ENCODE assay signal across 16 cellular contexts in the genomic region with DNA sequence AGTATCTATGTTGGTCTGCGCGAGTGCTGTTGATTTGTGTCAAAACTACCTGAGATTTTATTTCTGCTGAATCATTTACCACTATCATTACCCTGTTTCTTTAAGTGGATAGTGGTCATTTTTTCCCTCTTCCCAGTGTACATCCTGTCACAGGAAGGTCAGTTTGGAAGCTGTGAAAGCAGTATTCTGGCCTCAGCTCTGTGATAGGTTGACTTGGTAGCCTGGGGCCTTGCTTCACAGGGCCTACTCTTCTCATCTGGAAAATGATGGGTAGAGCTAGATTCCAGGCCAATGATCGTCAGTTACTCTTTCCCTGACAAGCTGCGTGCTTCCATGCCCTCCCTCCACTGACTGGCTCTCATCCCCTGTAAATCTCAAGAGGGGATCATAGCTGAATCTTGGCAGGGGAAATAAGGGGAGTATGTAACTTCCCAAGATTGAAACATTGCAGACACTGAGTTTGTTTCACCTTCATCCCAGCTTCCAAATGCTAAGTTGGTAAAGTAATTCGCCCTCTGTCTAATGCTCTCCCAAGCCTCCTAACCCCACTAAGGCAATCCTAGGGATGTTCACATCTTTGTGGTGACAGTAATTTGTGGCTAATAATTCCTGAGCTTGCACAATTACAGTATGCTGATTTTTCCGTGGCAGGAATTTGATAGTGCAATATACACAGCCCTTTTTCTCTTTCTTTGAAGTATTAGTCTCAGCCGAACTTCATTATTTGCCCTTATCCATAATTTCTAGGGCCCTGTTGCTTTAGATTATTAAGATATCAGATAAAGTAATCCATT. TPM values are rescaled to one million over a fixed set of nuclear protein-coding genes. Genes with fewer than 3 reads are reported as not detected.
A peak's percentile ranks its signal among the peaks of the same experiment; 100 is the strongest.
DNase-seq lines count a peak whose midpoint lies in the region; ATAC-seq and TF ChIP-seq lines count a peak whose summit lies in the region.
"Had no signal": no experiment of that assay in that cellular context is flagged by ENCODE, and none has a peak within 500 bp of the region (broad histone marks: within the 10 kb centered on the region; RNA-seq: fewer than 3 reads in every experiment).

No MANE protein-coding gene starts in this region.

- POLR2A ChIA-PET in activated CD8-positive, alpha-beta T cell treated with anti-CD3 and anti-CD28 coated beads for 36 hours (lab: Charles Lee), result interaction anchor here (1.6 kb wide), 1 partner anchor 51 kb away, joined by 3 read pairs; no protein-coding TSS in a partner anchor
- POLR2A ChIA-PET in activated CD8-positive, alpha-beta T cell treated with anti-CD3 and anti-CD28 coated beads, Interleukin-2, amount 10 ng/mL, durations not matched to agents 7 days and 5 days (lab: Charles Lee), result interaction anchor here (0.5 kb wide), 1 partner anchor 51 kb away, joined by 3 read pairs; no protein-coding TSS in a partner anchor

- H3K27me3 ChIP-seq in adipocyte (replicated peaks; ENCODE audit: control insufficient read depth, insufficient read depth, low read length), result no peaks in the 10 kb centered on the region
- no peaks in the 10 kb centered on the region for H3K27me3 ChIP-seq in iPS-20b (ENCODE audit: insufficient read depth, low read length)
- no peaks in the 10 kb centered on the region for H3K27me3 ChIP-seq in sigmoid colon
- H3K27me3 ChIP-seq: MG63 had no signal

- H3K4me3 ChIP-seq in adipocyte (ENCODE audit: low read length) (no peak overlapping the region), iPS-20b (ENCODE audit: low read length) (no peak overlapping the region), sigmoid colon (no peak overlapping the region)
- H3K4me3 ChIP-seq: MG63 had no signal

- no peaks in the 10 kb centered on the region for H3K9me3 ChIP-seq in adipocyte (ENCODE audit: control insufficient read depth, low read length)
- no peaks in the 10 kb centered on the region for H3K9me3 ChIP-seq in iPS-20b (ENCODE audit: insufficient read depth, low read depth, low read length)
- no peaks in the 10 kb centered on the region for H3K9me3 ChIP-seq in sigmoid colon
- H3K9me3 ChIP-seq: MG63 had no signal

- peak overlapping the region; percentile 22 for H3K9ac ChIP-seq in adipocyte (ENCODE audit: low read length)
- H3K9ac ChIP-seq in iPS-20b (ENCODE audit: low read depth, low read length), result peak overlapping the region; percentile 14; the same call in 1 of the 2 replicates

- intact Hi-C loops in activated CD8-positive, alpha-beta T cell treated with anti-CD3 and anti-CD28 coated beads for 36 hours (cut with micrococcal nuclease), result no loop called here
- intact Hi-C loops in sigmoid colon (cut with DNase I), result no loop called here

- H3K27ac ChIP-seq in iPS-20b (ENCODE audit: low read length) (no peak overlapping the region), sigmoid colon (peak overlapping the region in 3 of 4 donors; percentile 23 to 47 (median 32))

- peaks cover 41% of the 10 kb centered on the region for H3K36me3 Mint-ChIP-seq in activated CD8-positive, alpha-beta T cell treated with anti-CD3 and anti-CD28 coated beads for 36 hours (ENCODE audit: low read depth)
- H3K36me3 Mint-ChIP-seq in activated CD8-positive, alpha-beta T cell treated with anti-CD3 and anti-CD28 coated beads, Interleukin-2, amount 10 ng/mL, durations not matched to agents 7 days and 5 days (ENCODE audit: low read depth), result peaks cover 42% of the 10 kb centered on the region
- H3K36me3 Mint-ChIP-seq in activated T-helper 17 cell treated with anti-CD3 and anti-CD28 coated beads, Interleukin-2, amount 50 U/mL, for 72 hours (ENCODE audit: low read depth), result peaks cover 90% of the 10 kb centered on the region

- ATAC-seq in activated CD8-positive, alpha-beta T cell treated with anti-CD3 and anti-CD28 coated beads for 36 hours, result no peak
- ATAC-seq in activated CD8-positive, alpha-beta T cell treated with anti-CD3 and anti-CD28 coated beads, Interleukin-2, amount 10 ng/mL, durations not matched to agents 7 days and 5 days, result no peak
- ATAC-seq in activated T-helper 17 cell treated with anti-CD3 and anti-CD28 coated beads, Interleukin-2, amount 50 U/mL, for 72 hours (replicated peaks), result no peak

- peaks cover 21% of the 10 kb centered on the region for H3K4me1 ChIP-seq in adipocyte (ENCODE audit: control insufficient read depth, insufficient read depth, low read length)
- peaks cover 22% of the 10 kb centered on the region; the same call in 1 of the 2 replicates for H3K4me1 ChIP-seq in iPS-20b (ENCODE audit: insufficient read depth, low read length)
- peaks cover 0 to 23% (median 11%) of the 10 kb centered on the region in 4 donors for H3K4me1 ChIP-seq in sigmoid colon

- DNase-seq in activated CD8-positive, alpha-beta T cell treated with anti-CD3 and anti-CD28 coated beads for 36 hours, result no peak
- DNase-seq in activated CD8-positive, alpha-beta T cell treated with anti-CD3 and anti-CD28 coated beads, Interleukin-2, amount 10 ng/mL, durations not matched to agents 7 days and 5 days, result no peak
- DNase-seq in adipocyte (ENCODE audit: low read depth) (no peak), sigmoid colon (no peak), SHP77 (lab: John Stamatoyannopoulos, UW) (no peak), DMS79 (lab: John Stamatoyannopoulos, UW) (no peak)
- DNase-seq: 8988T; activated CD4-positive, alpha-beta T cell treated with anti-CD3 and anti-CD28 coated beads for 48 hours; CD8-positive, alpha-beta memory T cell; effector CD4-positive, alpha-beta T cell; MG63; NCI-H748 treated with DMSO at 0.1 percent for 48 hours; stimulated activated CD4-positive, alpha-beta T cell treated with anti-CD3 and anti-CD28 coated beads, Interleukin-4, amount 100 ng/mL, for 1 hour; T-helper 9 cell had no signal

- no peak for TF ChIP-seq EP300 in sigmoid colon (IDR thresholded peaks at IDR 0.05)

- no peaks in the 10 kb centered on the region for H3K27me3 Mint-ChIP-seq in activated CD8-positive, alpha-beta T cell treated with anti-CD3 and anti-CD28 coated beads for 36 hours
- no peaks in the 10 kb centered on the region for H3K27me3 Mint-ChIP-seq in activated CD8-positive, alpha-beta T cell treated with anti-CD3 and anti-CD28 coated beads, Interleukin-2, amount 10 ng/mL, durations not matched to agents 7 days and 5 days (ENCODE audit: low read depth)
- no peaks in the 10 kb centered on the region for H3K27me3 Mint-ChIP-seq in activated T-helper 17 cell treated with anti-CD3 and anti-CD28 coated beads, Interleukin-2, amount 50 U/mL, for 72 hours
- H3K27me3 Mint-ChIP-seq: CD8-positive, alpha-beta memory T cell had no signal

- TF ChIP-seq CTCF in activated CD8-positive, alpha-beta T cell treated with anti-CD3 and anti-CD28 coated beads for 36 hours (IDR thresholded peaks at IDR 0.05), result no peak
- no peak for TF ChIP-seq CTCF in sigmoid colon (IDR thresholded peaks at IDR 0.05)

- peak overlapping the region; percentile 40 for H3K27ac Mint-ChIP-seq in activated CD8-positive, alpha-beta T cell treated with anti-CD3 and anti-CD28 coated beads for 36 hours
- H3K27ac Mint-ChIP-seq in activated CD8-positive, alpha-beta T cell treated with anti-CD3 and anti-CD28 coated beads, Interleukin-2, amount 10 ng/mL, durations not matched to agents 7 days and 5 days, result no peak overlapping the region
- H3K27ac Mint-ChIP-seq in activated T-helper 17 cell treated with anti-CD3 and anti-CD28 coated beads, Interleukin-2, amount 50 U/mL, for 72 hours, result no peak overlapping the region

- 91 to 96% methylated on average over 7 of the region's 7 CpGs for WGBS in sigmoid colon, 2 donors

- H3K9me3 Mint-ChIP-seq in activated CD8-positive, alpha-beta T cell treated with anti-CD3 and anti-CD28 coated beads for 36 hours, result no peaks in the 10 kb centered on the region
- H3K9me3 Mint-ChIP-seq in activated CD8-positive, alpha-beta T cell treated with anti-CD3 and anti-CD28 coated beads, Interleukin-2, amount 10 ng/mL, durations not matched to agents 7 days and 5 days (ENCODE audit: insufficient read depth), result no peaks in the 10 kb centered on the region
- no peaks in the 10 kb centered on the region for H3K9me3 Mint-ChIP-seq in activated T-helper 17 cell treated with anti-CD3 and anti-CD28 coated beads, Interleukin-2, amount 50 U/mL, for 72 hours
- H3K9me3 Mint-ChIP-seq: CD8-positive, alpha-beta memory T cell had no signal

- TF ChIP-seq POLR2A in sigmoid colon (IDR thresholded peaks at IDR 0.05), result no peak

- no peak overlapping the region for H3K4me3 Mint-ChIP-seq in activated CD8-positive, alpha-beta T cell treated with anti-CD3 and anti-CD28 coated beads for 36 hours
- H3K4me3 Mint-ChIP-seq in activated CD8-positive, alpha-beta T cell treated with anti-CD3 and anti-CD28 coated beads, Interleukin-2, amount 10 ng/mL, durations not matched to agents 7 days and 5 days, result no peak overlapping the region
- H3K4me3 Mint-ChIP-seq in activated T-helper 17 cell treated with anti-CD3 and anti-CD28 coated beads, Interleukin-2, amount 50 U/mL, for 72 hours, result no peak overlapping the region
- H3K4me3 Mint-ChIP-seq: CD8-positive, alpha-beta memory T cell had no signal

- CTCF ChIA-PET in activated CD8-positive, alpha-beta T cell treated with anti-CD3 and anti-CD28 coated beads for 36 hours (lab: Charles Lee), result interaction anchor here (1.2 kb wide), 1 partner anchor 205 kb away, joined by 3 read pairs; no protein-coding TSS in a partner anchor
- CTCF ChIA-PET in activated CD8-positive, alpha-beta T cell treated with anti-CD3 and anti-CD28 coated beads, Interleukin-2, amount 10 ng/mL, durations not matched to agents 7 days and 5 days (lab: Charles Lee), result interaction anchor here (1.8 kb wide), 1 partner anchor 40 kb away, joined by 3 read pairs; no protein-coding TSS in a partner anchor

- H3K4me1 Mint-ChIP-seq in activated CD8-positive, alpha-beta T cell treated with anti-CD3 and anti-CD28 coated beads for 36 hours (ENCODE audit: low read depth), result peaks cover 43% of the 10 kb centered on the region
- peaks cover 22% of the 10 kb centered on the region for H3K4me1 Mint-ChIP-seq in activated CD8-positive, alpha-beta T cell treated with anti-CD3 and anti-CD28 coated beads, Interleukin-2, amount 10 ng/mL, durations not matched to agents 7 days and 5 days (ENCODE audit: low read depth)
- peaks cover 7% of the 10 kb centered on the region for H3K4me1 Mint-ChIP-seq in activated T-helper 17 cell treated with anti-CD3 and anti-CD28 coated beads, Interleukin-2, amount 50 U/mL, for 72 hours

- H3K36me3 ChIP-seq in adipocyte (ENCODE audit: control insufficient read depth, insufficient read depth, low read length, severe bottlenecking), result peaks cover 31% of the 10 kb centered on the region
- peaks cover 20% of the 10 kb centered on the region for H3K36me3 ChIP-seq in iPS-20b (ENCODE audit: insufficient read depth, low read depth, low read length)
- peaks cover 0 to 38% (median 7%) of the 10 kb centered on the region in 4 donors for H3K36me3 ChIP-seq in sigmoid colon

RNA-seq across cellular contexts. Expression of a gene that starts 51.1 kb away (rescaled TPM):
- total RNA-seq in activated CD8-positive, alpha-beta T cell treated with anti-CD3 and anti-CD28 coated beads for 36 hours, result 10 to 100 TPM; 46.3 to 46.8 TPM
- total RNA-seq in activated CD8-positive, alpha-beta T cell treated with anti-CD3 and anti-CD28 coated beads, Interleukin-2, amount 10 ng/mL, durations not matched to agents 7 days and 5 days, result 10 to 100 TPM; 34.5 to 36.8 TPM
- 10 to 100 TPM; 23.4 to 42.1 (median 32.7) TPM for total RNA-seq in sigmoid colon
- polyA plus RNA-seq in sigmoid colon, result 10 to 100 TPM; 33.0 to 47.6 (median 39.7) TPM
- total RNA-seq in activated T-helper 17 cell treated with anti-CD3 and anti-CD28 coated beads, Interleukin-2, amount 50 U/mL, for 72 hours, result 10 to 100 TPM; 43.2 to 48.2 TPM
